Comparison of ENCODE assay signal across 10 cellular contexts in genomic region chr15:89113263-89113662, GRCh38. TPM values are rescaled to one million over a fixed set of nuclear protein-coding genes. Genes with fewer than 3 reads are reported as not detected.
DNase-seq lines count a peak whose midpoint lies in the region; ATAC-seq and TF ChIP-seq lines count a peak whose summit lies in the region.
"Had no signal": no experiment of that assay in that cellular context is flagged by ENCODE, and none has a peak within 500 bp of the region (broad histone marks: within the 10 kb centered on the region; RNA-seq: fewer than 3 reads in every experiment).

No MANE protein-coding gene starts in this region.

- H3K36me3 ChIP-seq in MM.1S (replicated peaks; ENCODE audit: insufficient read depth, low read length) (no peaks in the 10 kb centered on the region; the same call in 1 of the 2 replicates), breast epithelium (no peaks in the 10 kb centered on the region), lung (ENCODE audit: control insufficient read depth in 2 of 2, insufficient read depth in 2 of 2, low read length in 2 of 2) (peaks cover 3 to 16% of the 10 kb centered on the region in 2 donors), suprapubic skin (peaks cover 20% of the 10 kb centered on the region)

- no peaks in the 10 kb centered on the region for H4K20me1 ChIP-seq in MM.1S (ENCODE audit: insufficient read depth, low read length)

- peak overlapping the region; percentile 95 for H3K9ac ChIP-seq in MM.1S (ENCODE audit: low read length)

- no peak for TF ChIP-seq POLR2A in breast epithelium (IDR thresholded peaks at IDR 0.05)
- no peak for TF ChIP-seq POLR2A in suprapubic skin (IDR thresholded peaks at IDR 0.05)

- H3K79me2 ChIP-seq in MM.1S (ENCODE audit: low read length): peaks cover 64% of the 10 kb centered on the region

- no peaks in the 10 kb centered on the region for H3K9me3 ChIP-seq in MM.1S (replicated peaks; ENCODE audit: insufficient read depth, low read length)
- H3K9me3 ChIP-seq in breast epithelium: no peaks in the 10 kb centered on the region
- peaks cover 0 to 3% of the 10 kb centered on the region in 2 donors for H3K9me3 ChIP-seq in lung (ENCODE audit: control insufficient read depth in 2 of 2, insufficient read depth in 1 of 2, low read length in 1 of 2)
- no peaks in the 10 kb centered on the region for H3K9me3 ChIP-seq in suprapubic skin

- peaks cover 70% of the 10 kb centered on the region for H3K4me1 ChIP-seq in MM.1S (ENCODE audit: low read length)
- peaks cover 0 to under 1% of the 10 kb centered on the region in 2 donors for H3K4me1 ChIP-seq in breast epithelium
- H3K4me1 ChIP-seq in lung (ENCODE audit: control insufficient read depth in 2 of 2, insufficient read depth in 2 of 2, low read length in 2 of 2): peaks cover 11 to 41% of the 10 kb centered on the region in 2 donors
- peaks cover 49% of the 10 kb centered on the region for H3K4me1 ChIP-seq in suprapubic skin

- 73 to 89% methylated on average over 3 of the region's 3 CpGs for WGBS in lung, 2 donors
- WGBS in suprapubic skin: 83% methylated on average over 3 of the region's 3 CpGs

- ATAC-seq in lung (ENCODE audit: insufficient read depth, low FRiP score): no peak

- peak overlapping the region; percentile 61 for H3K4me2 ChIP-seq in MM.1S (ENCODE audit: low read depth, low read length)

- peak overlapping the region; percentile 98 for H3K27ac ChIP-seq in MM.1S (ENCODE audit: low read length)
- peak overlapping the region; percentile 69 to 70 for H3K27ac ChIP-seq in breast epithelium
- peak overlapping the region; percentile 34 to 56 for H3K27ac ChIP-seq in lung (ENCODE audit: low read depth in 1 of 2, low read length in 1 of 2)
- peak overlapping the region; percentile 58 for H3K27ac ChIP-seq in suprapubic skin

- no peak overlapping the region for H2AFZ ChIP-seq in MM.1S (ENCODE audit: low read length)

- no peaks in the 10 kb centered on the region for H3K9me2 ChIP-seq in MM.1S (replicated peaks; ENCODE audit: insufficient read depth, low read length)

- H3K4me3 ChIP-seq in MM.1S (ENCODE audit: low read length) (no peak overlapping the region), breast epithelium (no peak overlapping the region), lung (no peak overlapping the region), suprapubic skin (no peak overlapping the region)

- intact Hi-C loops in breast epithelium (cut with DNase I; ENCODE audit: low total_unique reads) (no loop called here), posterior vena cava (cut with DNase I) (no loop called here)

- peaks cover 67% of the 10 kb centered on the region for H3F3A ChIP-seq in MM.1S (ENCODE audit: insufficient read depth, low read length)

- TF ChIP-seq CTCF in MM.1S (IDR thresholded peaks at IDR 0.05; ENCODE audit: low read length) (no peak), breast epithelium (IDR thresholded peaks at IDR 0.05) (no peak), lung (IDR thresholded peaks at IDR 0.05; ENCODE audit: control extremely low read depth, extremely low read depth) (no peak), suprapubic skin (IDR thresholded peaks at IDR 0.05) (no peak)

- no peaks in the 10 kb centered on the region for H3K27me3 ChIP-seq in MM.1S (replicated peaks; ENCODE audit: insufficient read depth, low read length)
- H3K27me3 ChIP-seq in breast epithelium: no peaks in the 10 kb centered on the region
- no peaks in the 10 kb centered on the region for H3K27me3 ChIP-seq in lung (ENCODE audit: control insufficient read depth, insufficient read depth)
- H3K27me3 ChIP-seq in suprapubic skin: no peaks in the 10 kb centered on the region

- TF ChIP-seq EP300 in suprapubic skin (IDR thresholded peaks at IDR 0.05): no peak

- DNase-seq in MM.1S (no peak), breast epithelium (ENCODE audit: low spot score in 2 of 2) (no peak), lung (ENCODE audit: low spot score) (no peak), suprapubic skin (ENCODE audit: low spot score in 2 of 2) (no peak), posterior vena cava (ENCODE audit: low spot score) (no peak), NCI-H345 treated with DMSO at 0.1 percent for 48 hours (lab: John Stamatoyannopoulos, UW; ENCODE audit: unreplicated experiment) (no peak), AG08396 (ENCODE audit: low spot score) (no peak), NCI-H69 (lab: John Stamatoyannopoulos, UW) (no peak)
- DNase-seq: activated CD8-positive, alpha-beta memory T cell treated with anti-CD3 and anti-CD28 coated beads, Interleukin-2, amount 10 ng/mL, durations not matched to agents 7 days and 5 days; NCI-H1694 treated with DMSO at 0.1 percent for 48 hours had no signal

RNA-seq across cellular contexts. Expression of gene ABHD2, which starts 25.0 kb away (rescaled TPM):
- total RNA-seq in breast epithelium: 10 to 100 TPM; 76.7 to 91.2 (median 80.3) TPM
- total RNA-seq in lung: 100 to 1,000 TPM in 1 of 2 donors, 10 to 100 TPM in 1; 77.2 to 200 TPM
- 10 to 100 TPM; 11.7 to 41.5 TPM for polyA plus RNA-seq in lung
- 10 to 100 TPM; 38.0 to 78.0 (median 63.2) TPM for total RNA-seq in suprapubic skin
- 100 to 1,000 TPM in 1 of 2 donors, 10 to 100 TPM in 1; 88.7 to 142 TPM for total RNA-seq in posterior vena cava

Comparison
In these comparisons a context has a peak if more than half of its experiments do, and no peak if none do; other contexts are left out.
1. H3K27ac ChIP-seq: peak in every context shown above with its lines; median percentile 98 in MM.1S; 70 in breast epithelium; 58 in suprapubic skin; 45 in lung.